Comparison of ENCODE assay signal across 15 cellular contexts in the genomic region with DNA sequence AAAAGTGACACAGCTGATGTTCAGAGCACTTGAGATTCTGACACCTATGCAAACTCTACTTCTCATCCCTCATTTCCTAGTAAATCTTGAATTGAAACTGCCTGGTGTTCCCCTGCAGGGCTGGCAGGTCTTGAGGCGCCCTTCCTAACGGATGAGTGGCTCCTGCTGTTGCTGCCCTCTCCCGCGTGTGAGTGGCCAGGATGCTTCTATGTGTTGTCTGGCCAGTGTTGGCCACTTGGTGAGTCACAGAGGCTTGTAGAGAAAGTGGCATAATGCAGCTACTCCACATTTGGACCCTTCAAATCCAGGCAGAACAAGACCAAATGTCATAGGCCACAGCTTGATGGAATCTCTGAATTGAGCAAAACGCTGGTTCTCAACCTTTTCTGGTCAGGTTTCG.
A peak's percentile ranks its signal among the peaks of the same experiment; 100 is the strongest.
DNase-seq lines count a peak whose midpoint lies in the region; ATAC-seq and TF ChIP-seq lines count a peak whose summit lies in the region.
"Had no signal": no experiment of that assay in that cellular context is flagged by ENCODE, and none has a peak within 500 bp of the region (broad histone marks: within the 10 kb centered on the region; RNA-seq: fewer than 3 reads in every experiment).

No MANE protein-coding gene starts in this region.

- H3K36me3 ChIP-seq in GM23248 (ENCODE audit: low read depth) = no peaks in the 10 kb centered on the region
- no peaks in the 10 kb centered on the region for H3K36me3 ChIP-seq in adrenal gland (replicated peaks in 1 of 2)
- H3K36me3 ChIP-seq: BLaER1 treated with 17β-estradiol and CSF1 and Interleukin-3, amounts not matched to agents 10 nM and 100 nM; SJSA1 had no signal

- no peak for TF ChIP-seq POLR2A in adrenal gland (IDR thresholded peaks at IDR 0.05)

- CTCF ChIA-PET in RWPE1 (lab: Yijun Ruan, JAX) = interaction anchor here (0.9 kb wide), 1 partner anchor 89 kb away, joined by 3 read pairs; no protein-coding TSS in a partner anchor

- peaks cover 9% of the 10 kb centered on the region for H3F3A ChIP-seq in GM23248 (ENCODE audit: insufficient read depth)

- no peaks in the 10 kb centered on the region for H3K79me2 ChIP-seq in GM23248 (ENCODE audit: insufficient read depth)

- H3K9me2 ChIP-seq in GM23248 (ENCODE audit: insufficient read depth) = no peaks in the 10 kb centered on the region

- in situ Hi-C loops in GM23248 (cut with MboI) = loop anchor here (25.0 kb wide), 2 partner anchors 456 to 656 kb away; no protein-coding TSS in a partner anchor

- WGBS in GM23248 (ENCODE audit: low coverage in 1 of 2, low lambda C conversion rate in 2 of 2, missing lambda C conversion rate in 2 of 2), 2 experiments = 61 to 65% methylated on average over 6 of the region's 6 CpGs
- WGBS in adrenal gland, 4 donors = 89 to 90% (median 89%) methylated on average over 6 of the region's 6 CpGs

- ATAC-seq in GM18858 (IDR thresholded peaks at IDR 0.05; ENCODE audit: unreplicated experiment) = no peak
- no peak for ATAC-seq in HG02973 (IDR thresholded peaks at IDR 0.05; ENCODE audit: unreplicated experiment)

- H3K27me3 ChIP-seq in GM23248 (replicated peaks; ENCODE audit: insufficient read depth) = no peaks in the 10 kb centered on the region
- H3K27me3 ChIP-seq in adrenal gland = no peaks in the 10 kb centered on the region
- H3K27me3 ChIP-seq: BLaER1 treated with 17β-estradiol and CSF1 and Interleukin-3, amounts not matched to agents 10 nM and 100 nM; SJSA1 had no signal

- intact Hi-C loops in adrenal gland (cut with DNase I) = no loop called here

- H3K4me3 ChIP-seq in GM23248 (no peak overlapping the region), fibroblast of mammary gland (ENCODE audit: control insufficient read depth, low read depth, low read length) (no peak overlapping the region), adrenal gland (no peak overlapping the region)
- H3K4me3 ChIP-seq: BLaER1 treated with 17β-estradiol and CSF1 and Interleukin-3, amounts not matched to agents 10 nM and 100 nM; SJSA1 had no signal

- no peak overlapping the region for H3K27ac ChIP-seq in GM23248
- 0 out of 2 replicates have a peak overlapping the region, but pooled peaks have one; percentile 22 for H3K27ac ChIP-seq in RWPE1
- H3K27ac ChIP-seq in adrenal gland = no peak overlapping the region
- H3K27ac ChIP-seq: BLaER1 treated with 17β-estradiol and CSF1 and Interleukin-3, amounts not matched to agents 10 nM and 100 nM; HL-60; SJSA1 had no signal

- H3K4me1 ChIP-seq in GM23248 (ENCODE audit: insufficient read depth) (peaks cover 11% of the 10 kb centered on the region), adrenal gland (replicated peaks in 1 of 2) (no peaks in the 10 kb centered on the region)
- H3K4me1 ChIP-seq: BLaER1 treated with 17β-estradiol and CSF1 and Interleukin-3, amounts not matched to agents 10 nM and 100 nM; SJSA1 had no signal

- TF ChIP-seq CTCF in RWPE1 (conservative IDR thresholded peaks at IDR 0.05; ENCODE audit: low read depth) (no peak), fibroblast of mammary gland (conservative IDR thresholded peaks at IDR 0.05; ENCODE audit: control insufficient read depth, insufficient read depth, low read depth, low read length) (no peak), adrenal gland (IDR thresholded peaks at IDR 0.05) (no peak)

- no peaks in the 10 kb centered on the region for H4K20me1 ChIP-seq in GM23248 (ENCODE audit: insufficient read depth)
- H4K20me1 ChIP-seq: BLaER1 treated with 17β-estradiol and CSF1 and Interleukin-3, amounts not matched to agents 10 nM and 100 nM had no signal

- H3K9me3 ChIP-seq in GM23248 (ENCODE audit: low read depth) = no peaks in the 10 kb centered on the region
- H3K9me3 ChIP-seq in adrenal gland (replicated peaks in 1 of 3) = no peaks in the 10 kb centered on the region
- H3K9me3 ChIP-seq: BLaER1 treated with 17β-estradiol and CSF1 and Interleukin-3, amounts not matched to agents 10 nM and 100 nM; SJSA1 had no signal

- no peak overlapping the region for H3K9ac ChIP-seq in GM23248
- H3K9ac ChIP-seq: BLaER1 treated with 17β-estradiol and CSF1 and Interleukin-3, amounts not matched to agents 10 nM and 100 nM had no signal

- no peak overlapping the region for H3K4me2 ChIP-seq in GM23248 (ENCODE audit: unreplicated experiment)
- H3K4me2 ChIP-seq: BLaER1 treated with 17β-estradiol and CSF1 and Interleukin-3, amounts not matched to agents 10 nM and 100 nM had no signal

- POLR2A ChIA-PET in RWPE1 (lab: Yijun Ruan, JAX; ENCODE audit: low non-redundant PET) = no interaction called here

- no peak overlapping the region for H2AFZ ChIP-seq in GM23248

- peak; percentile 43 for DNase-seq in GM23248
- DNase-seq in RWPE1 (ENCODE audit: low spot score) = no peak
- DNase-seq in fibroblast of mammary gland (ENCODE audit: low read depth) = peak; percentile 30
- no peak for DNase-seq in NCI-H2196 (lab: John Stamatoyannopoulos, UW; ENCODE audit: unreplicated experiment)
- DNase-seq in adrenal gland = no peak
- DNase-seq: H7; NCI-H1417 treated with DMSO at 0.1 percent for 48 hours; NCI-H1930; NCI-H446 treated with DMSO at 0.1 percent for 48 hours; NK-92 treated with Interleukin-12 subunit alpha and Interleukin-12 subunit beta, amount 100 ng/mL, for 24 hours had no signal

Comparison
In these comparisons a context has a peak if more than half of its experiments do, and no peak if none do; other contexts are left out.
1. DNase-seq: peak in GM23248 (single experiment) and fibroblast of mammary gland (single experiment); none in RWPE1 (single experiment), NCI-H2196 (single experiment) and adrenal gland (0 of 7).